ENCODE assay signal across 8 cellular contexts in genomic region chr15:80152180-80152895, GRCh38. TPM values are rescaled to one million over a fixed set of nuclear protein-coding genes. Genes with fewer than 3 reads are reported as not detected.
DNase-seq lines count a peak whose midpoint lies in the region; ATAC-seq and TF ChIP-seq lines count a peak whose summit lies in the region.

No MANE protein-coding gene starts in this region.

- no peak overlapping the region for H2BK12ac ChIP-seq in trophoblast cell (ENCODE audit: low read length)

- H3K18ac ChIP-seq in trophoblast cell (ENCODE audit: low read length) = no peak overlapping the region

- H3K79me1 ChIP-seq in trophoblast cell (ENCODE audit: low read length) = peaks cover 3% of the 10 kb centered on the region

- no peak overlapping the region for H4K12ac ChIP-seq in trophoblast cell (ENCODE audit: low read depth, low read length)

- H3K36me3 ChIP-seq in adipocyte (ENCODE audit: control insufficient read depth, insufficient read depth, low read length, severe bottlenecking) (no peaks in the 10 kb centered on the region), heart left ventricle (no peaks in the 10 kb centered on the region), trophoblast cell (ENCODE audit: control insufficient read depth in 1 of 2, insufficient read depth in 2 of 2, low read length in 2 of 2) (no peaks in the 10 kb centered on the region), tibial nerve (no peaks in the 10 kb centered on the region)

- no peaks in the 10 kb centered on the region for H3K9me3 ChIP-seq in adipocyte (ENCODE audit: control insufficient read depth, low read length)
- no peaks in the 10 kb centered on the region for H3K9me3 ChIP-seq in heart left ventricle
- no peaks in the 10 kb centered on the region for H3K9me3 ChIP-seq in trophoblast cell (ENCODE audit: insufficient read depth, low read depth, low read length)
- no peaks in the 10 kb centered on the region for H3K9me3 ChIP-seq in tibial nerve

- peak in 1 of 2 donors; percentile 66 for TF ChIP-seq EP300 in tibial nerve (IDR thresholded peaks at IDR 0.05)

- H3K4me3 ChIP-seq in adipocyte (ENCODE audit: low read length) (peak overlapping the region; percentile 89), heart left ventricle (peak overlapping the region; percentile 41 to 95 (median 69)), trophoblast cell (ENCODE audit: low read depth, low read length) (peak overlapping the region; percentile 77), tibial nerve (peak overlapping the region; percentile 57 to 68 (median 65))

- H3K9ac ChIP-seq in adipocyte (ENCODE audit: low read length) = peak overlapping the region; percentile 86
- no peak overlapping the region for H3K9ac ChIP-seq in trophoblast cell (ENCODE audit: low read length)

- no peaks in the 10 kb centered on the region for H3K79me2 ChIP-seq in trophoblast cell (ENCODE audit: control insufficient read depth, insufficient read depth, low read length, poor library complexity)

- intact Hi-C loops in heart left ventricle (cut with DNase I) = loop anchor here in 9 of 10 donors (2.0 to 10.0 kb wide), 9 partner anchors 80 to 258 kb away; partner anchors contain the start of genes ZFAND6 (in 3 of the 9) and MTHFS (in 1 of the 9)

- TF ChIP-seq CTCF in heart left ventricle (IDR thresholded peaks at IDR 0.05) (no peak), tibial nerve (IDR thresholded peaks at IDR 0.05) (no peak)

- no peak overlapping the region for H2BK5ac ChIP-seq in trophoblast cell (ENCODE audit: low read depth, low read length, poor library complexity)

- no peak overlapping the region for H2AFZ ChIP-seq in trophoblast cell (ENCODE audit: insufficient read depth, low read length, poor library complexity)

- WGBS in heart left ventricle, 4 donors = 0 to 3% (median 1%) methylated on average over 3 to 37 of the region's 41 CpGs
- WGBS in trophoblast cell (ENCODE audit: extremely low coverage, insufficient coverage, insufficient read length) = no CpG with 5 or more reads among the region's 41 CpGs
- WGBS in tibial nerve, 2 donors = 1 to 4% methylated on average over 17 to 20 of the region's 41 CpGs

- H3K4me2 ChIP-seq in trophoblast cell (ENCODE audit: low read length) = peak overlapping the region; percentile 73

- no peaks in the 10 kb centered on the region for H3K27me3 ChIP-seq in adipocyte (replicated peaks; ENCODE audit: control insufficient read depth, insufficient read depth, low read length)
- no peaks in the 10 kb centered on the region for H3K27me3 ChIP-seq in heart left ventricle
- H3K27me3 ChIP-seq in trophoblast cell (ENCODE audit: insufficient read depth, low read length) = no peaks in the 10 kb centered on the region
- H3K27me3 ChIP-seq in tibial nerve = no peaks in the 10 kb centered on the region

- no peak overlapping the region for H4K91ac ChIP-seq in trophoblast cell (ENCODE audit: low read depth, low read length)

- TF ChIP-seq POLR2A in heart left ventricle (IDR thresholded peaks at IDR 0.05) = no peak
- peak in 1 of 2 donors; percentile 17 for TF ChIP-seq POLR2A in tibial nerve (IDR thresholded peaks at IDR 0.05)

- H4K8ac ChIP-seq in trophoblast cell (ENCODE audit: low read depth, low read length) = no peak overlapping the region

- peak; percentile 91 for DNase-seq in ELR (ENCODE audit: low read depth)
- peak; percentile 99 for DNase-seq in HEK293T (ENCODE audit: extremely low spot score)
- peak; percentile 17 for DNase-seq in NCI-H1092 (lab: John Stamatoyannopoulos, UW)
- peak; percentile 86 for DNase-seq in T follicular helper cell (ENCODE audit: low read depth)
- DNase-seq in adipocyte (ENCODE audit: low read depth) = peak; percentile 97
- peak; percentile 93 to 98 (median 96) for DNase-seq in heart left ventricle
- DNase-seq in trophoblast cell = peak; percentile 69 to 73
- peak; percentile 87 to 92 for DNase-seq in tibial nerve (ENCODE audit: low spot score in 2 of 2)

- no peak overlapping the region for H3K23ac ChIP-seq in trophoblast cell (ENCODE audit: low read length)

- H2AK5ac ChIP-seq in trophoblast cell (ENCODE audit: low read length) = no peak overlapping the region

- no peak overlapping the region for H3K14ac ChIP-seq in trophoblast cell (ENCODE audit: low read length)

- no peak overlapping the region for H2BK120ac ChIP-seq in trophoblast cell (ENCODE audit: insufficient read depth, low read length, poor library complexity)

- peak; percentile 88 to 95 (median 92) for ATAC-seq in heart left ventricle

- H3K27ac ChIP-seq in heart left ventricle = peak overlapping the region in 11 of 12 donors; percentile 54 to 86 (median 71)
- no peak overlapping the region for H3K27ac ChIP-seq in trophoblast cell (ENCODE audit: low read depth, low read length)
- H3K27ac ChIP-seq in tibial nerve = peak overlapping the region; percentile 80 to 92 (median 87)

- H3K4ac ChIP-seq in trophoblast cell (ENCODE audit: low read depth, low read length) = no peak overlapping the region

- POLR2A ChIA-PET in HEK293T (lab: Yijun Ruan, JAX) = interaction anchor here (0.6 to 1.7 kb wide), 3 partner anchors 11 to 340 kb away, joined by 3 to 6 read pairs (median 4); no protein-coding TSS in a partner anchor

- CTCF ChIA-PET in HEK293T (lab: Yijun Ruan, JAX) = interaction anchor here (1.2 kb wide), 1 partner anchor 21 kb away, joined by 3 read pairs; no protein-coding TSS in a partner anchor

- H3K4me1 ChIP-seq in adipocyte (ENCODE audit: control insufficient read depth, insufficient read depth, low read length) = peaks cover 31% of the 10 kb centered on the region
- peaks cover 0 to 38% (median 13%) of the 10 kb centered on the region in 12 donors for H3K4me1 ChIP-seq in heart left ventricle
- H3K4me1 ChIP-seq in trophoblast cell (ENCODE audit: control insufficient read depth in 1 of 2, insufficient read depth in 2 of 2, low read length in 2 of 2) = peaks cover 2 to 17% of the 10 kb centered on the region in 2 experiments
- peaks cover 0 to 26% (median 9%) of the 10 kb centered on the region in 4 donors for H3K4me1 ChIP-seq in tibial nerve

TF ChIP-seq in HEK293T, 16 proteins besides CTCF, POLR2A, EP300 and RAD21:
- TF ChIP-seq BHLHE40 (IDR thresholded peaks at IDR 0.05; ENCODE audit: borderline replicate concordance) (no peak), ELF4 (IDR thresholded peaks at IDR 0.05) (no peak), HDGF (IDR thresholded peaks at IDR 0.05; ENCODE audit: borderline replicate concordance) (no peak), SP1 (IDR thresholded peaks at IDR 0.05) (no peak), NFRKB (IDR thresholded peaks at IDR 0.05) (no peak), ARNT (IDR thresholded peaks at IDR 0.05) (no peak), FOXK2 (IDR thresholded peaks at IDR 0.05) (no peak), ZNF384 (IDR thresholded peaks at IDR 0.05) (no peak), SUZ12 (IDR thresholded peaks at IDR 0.05) (no peak), L3MBTL2 (conservative IDR thresholded peaks at IDR 0.05) (no peak), TARDBP (IDR thresholded peaks at IDR 0.05) (no peak), FOXA1 (IDR thresholded peaks at IDR 0.05) (no peak), LEF1 (IDR thresholded peaks at IDR 0.05; ENCODE audit: borderline replicate concordance) (no peak), PKNOX1 (IDR thresholded peaks at IDR 0.05) (no peak), FOXM1 (IDR thresholded peaks at IDR 0.05; ENCODE audit: borderline replicate concordance) (no peak), CTBP1 (IDR thresholded peaks at IDR 0.05; ENCODE audit: borderline replicate concordance) (no peak)

RNA-seq across cellular contexts. Expression of gene FAH, which starts 0.5 kb away (rescaled TPM):
- total RNA-seq in heart left ventricle (10 to 100 TPM; 16.8 to 48.9 (median 26.0) TPM), tibial nerve (10 to 100 TPM; 22.0 to 42.0 (median 37.7) TPM)
- polyA plus RNA-seq in heart left ventricle = 10 to 100 TPM; 12.4 to 20.0 TPM
- 9.9 and 10.3 TPM in 2 replicates for polyA plus RNA-seq in trophoblast cell (2013)

Comparison
In these comparisons a context has a peak if more than half of its experiments do, and no peak if none do; other contexts are left out.
1. DNase-seq: peak in every context shown above with its lines; median percentile 99 in HEK293T; 97 in adipocyte; 96 in heart left ventricle; 91 in ELR; 90 in tibial nerve; 86 in T follicular helper cell; 71 in trophoblast cell; 17 in NCI-H1092.